ENCODE assay signal across 31 cellular contexts in genomic region chr10:110343947-110344346, GRCh38.
"Had no signal": no experiment of that assay in that cellular context is flagged by ENCODE, and none has a peak within 500 bp of the region (broad histone marks: within the 10 kb centered on the region; RNA-seq: fewer than 3 reads in every experiment).

No MANE protein-coding gene starts in this region.

- H3K27me3 ChIP-seq: ascending aorta, breast epithelium, cardiac muscle cell, colonic mucosa, heart left ventricle had no signal

- H3K4me1 ChIP-seq: ascending aorta, breast epithelium, colonic mucosa, heart left ventricle had no signal

- H3K36me3 ChIP-seq: ascending aorta, breast epithelium, cardiac muscle cell, colonic mucosa, heart left ventricle, WERI-Rb-1 had no signal

- DNase-seq: activated B cell treated with CpG ODN at 0.5 μM for 24 hours; activated CD4-positive, alpha-beta memory T cell treated with anti-CD3 and anti-CD28 coated beads for 36 hours; activated CD4-positive, alpha-beta T cell treated with anti-CD3 and anti-CD28 coated beads, Interleukin-2, amount 10 ng/mL, durations not matched to agents 24 days and 14 days; activated CD8-positive, alpha-beta memory T cell treated with anti-CD3 and anti-CD28 coated beads, Interleukin-2, amount 10 ng/mL, durations not matched to agents 7 days and 5 days; activated CD8-positive, alpha-beta memory T cell treated with anti-CD3 and anti-CD28 coated beads, Interleukin-2, amount 50 U/mL, for 4 hours; activated CD8-positive, alpha-beta T cell treated with anti-CD3 and anti-CD28 coated beads, Interleukin-2, amount 10 ng/mL, durations not matched to agents 7 days and 5 days; activated gamma-delta T cell; activated naive CD4-positive, alpha-beta T cell; activated naive CD4-positive, alpha-beta T cell treated with anti-CD3 and anti-CD28 coated beads, Interleukin-2, amount 10 ng/mL, durations not matched to agents 7 days and 5 days; activated naive CD8-positive, alpha-beta T cell treated with anti-CD3 and anti-CD28 coated beads, Interleukin-2, amount 10 ng/mL, durations not matched to agents 7 days and 5 days; activated T-cell treated with anti-CD3 and anti-CD28 coated beads, Interleukin-2, amount 50 U/mL, for 24 hours; activated T-cell treated with anti-CD3 and anti-CD28 coated beads, Interleukin-2, amount 50 U/mL, for 72 hours; central memory CD4-positive, alpha-beta T cell; cerebellar nuclear complex; colonic mucosa; effector CD8-positive, alpha-beta T cell; foreskin fibroblast; glutamatergic neuron; heart left ventricle; T-helper 17 cell; T1000; WERI-Rb-1 had no signal

- FAIRE-seq: endometrium, endothelial cell of umbilical vein, frontal cortex had no signal

- H3K27ac ChIP-seq: ascending aorta, breast epithelium, cardiac muscle cell, colonic mucosa, heart left ventricle, WERI-Rb-1 had no signal

- H3K4me3 ChIP-seq: ascending aorta, breast epithelium, cardiac muscle cell, colonic mucosa, heart left ventricle had no signal

- ATAC-seq: activated CD4-positive, CD25-positive, alpha-beta regulatory T cell treated with anti-CD3 and anti-CD28 coated beads, Interleukin-2, amount 50 U/mL, for 24 hours; activated CD8-positive, alpha-beta memory T cell treated with anti-CD3 and anti-CD28 coated beads, Interleukin-2, amount 10 ng/mL, durations not matched to agents 7 days and 5 days; activated CD8-positive, alpha-beta T cell treated with anti-CD3 and anti-CD28 coated beads, Interleukin-2, amount 10 ng/mL, durations not matched to agents 7 days and 5 days; activated naive CD4-positive, alpha-beta T cell treated with anti-CD3 and anti-CD28 coated beads, Interleukin-2, amount 50 U/mL, for 72 hours; activated T-cell treated with anti-CD3 and anti-CD28 coated beads, Interleukin-2, amount 50 U/mL, for 72 hours; esophagus mucosa; heart left ventricle; T-helper 17 cell had no signal

- H3K9me3 ChIP-seq: ascending aorta, breast epithelium, colonic mucosa, heart left ventricle had no signal
